8 cellular contexts compared by ENCODE assay signal in genomic region chr4:52713456-52713937, GRCh38. TPM values are rescaled to one million over a fixed set of nuclear protein-coding genes. Genes with fewer than 3 reads are reported as not detected.
A peak's percentile ranks its signal among the peaks of the same experiment; 100 is the strongest.
DNase-seq lines count a peak whose midpoint lies in the region; ATAC-seq, FAIRE-seq and TF ChIP-seq lines count a peak whose summit lies in the region.

No MANE protein-coding gene starts in this region.

- H3K4me3 ChIP-seq in stomach (peak overlapping the region; percentile 71 to 96 (median 84)), small intestine (ENCODE audit: low read depth in 1 of 2, low read length in 2 of 2) (peak overlapping the region in 1 of 2 donors; percentile 82)

- no peaks in the 10 kb centered on the region for H3K9me3 ChIP-seq in stomach
- no peaks in the 10 kb centered on the region for H3K9me3 ChIP-seq in small intestine (ENCODE audit: control insufficient read depth, low read depth)

- H3K27ac ChIP-seq in stomach (peak overlapping the region; percentile 33 to 99 (median 98)), small intestine (ENCODE audit: low read depth in 1 of 2, low read length in 1 of 2) (no peak overlapping the region)

- H3K36me3 ChIP-seq in stomach (peaks cover 0 to 39% (median 26%) of the 10 kb centered on the region in 4 donors), small intestine (ENCODE audit: control insufficient read depth in 2 of 2, insufficient read depth in 2 of 2, low read length in 2 of 2) (peaks cover 0 to 1% of the 10 kb centered on the region in 2 donors)

- no peaks in the 10 kb centered on the region for H3K9me3 Mint-ChIP-seq in activated CD4-positive, alpha-beta memory T cell treated with anti-CD3 and anti-CD28 coated beads for 36 hours

- ATAC-seq in left ventricle myocardium superior, result peak; percentile 13

- H3K27me3 Mint-ChIP-seq in activated CD4-positive, alpha-beta memory T cell treated with anti-CD3 and anti-CD28 coated beads for 36 hours, result no peaks in the 10 kb centered on the region

- 44 to 53% (median 48%) methylated on average over 12 of the region's 12 CpGs for WGBS in stomach, 5 donors
- 36 to 53% (median 39%) methylated on average over 12 of the region's 12 CpGs for WGBS in small intestine, 3 donors

- H3K4me3 Mint-ChIP-seq in activated CD4-positive, alpha-beta memory T cell treated with anti-CD3 and anti-CD28 coated beads for 36 hours, result peak overlapping the region; percentile 95

- H3K4me1 ChIP-seq in stomach (peaks cover 23 to 45% (median 37%) of the 10 kb centered on the region in 4 donors), small intestine (ENCODE audit: control insufficient read depth in 2 of 2, insufficient read depth in 1 of 2, low read depth in 1 of 2, low read length in 1 of 2) (peaks cover 3 to 11% of the 10 kb centered on the region in 2 donors)

- H3K4me1 Mint-ChIP-seq in activated CD4-positive, alpha-beta memory T cell treated with anti-CD3 and anti-CD28 coated beads for 36 hours (ENCODE audit: low read depth), result peaks cover 54% of the 10 kb centered on the region

- intact Hi-C loops in activated CD4-positive, alpha-beta memory T cell treated with anti-CD3 and anti-CD28 coated beads for 36 hours (cut with micrococcal nuclease), result loop anchor here (2.0 to 5.0 kb wide), 6 partner anchors 125 to 1349 kb away; partner anchors contain the start of genes CHIC2 and RASL11B
- intact Hi-C loops in left ventricle myocardium superior (cut with micrococcal nuclease), result loop anchor here (10.0 kb wide), 1 partner anchor 271 kb away; no protein-coding TSS in a partner anchor
- intact Hi-C loops in stomach (cut with DNase I; ENCODE audit: low total_unique reads), result loop anchor here (10.0 kb wide), 1 partner anchor 49 kb away; no protein-coding TSS in a partner anchor

- POLR2A ChIA-PET in activated CD4-positive, alpha-beta memory T cell treated with anti-CD3 and anti-CD28 coated beads for 36 hours (lab: Charles Lee), result interaction anchor here (0.7 to 2.5 kb wide), 5 partner anchors 8 to 168 kb away, joined by 3 to 40 read pairs (median 13); partner anchors contain the start of gene USP46

- TF ChIP-seq POLR2A in stomach (IDR thresholded peaks at IDR 0.05), result no peak

- no peak for TF ChIP-seq EP300 in stomach (IDR thresholded peaks at IDR 0.05)

- FAIRE-seq in small intestine (lab: Jason Lieb, UNC), result no peak

- peak overlapping the region; percentile 97 for H3K27ac Mint-ChIP-seq in activated CD4-positive, alpha-beta memory T cell treated with anti-CD3 and anti-CD28 coated beads for 36 hours

- no peak for TF ChIP-seq CTCF in stomach (IDR thresholded peaks at IDR 0.05)

- DNase-seq in DMS53 (lab: John Stamatoyannopoulos, UW) (peak; percentile 27), DMS53 treated with DMSO at 0.1 percent for 48 hours (lab: John Stamatoyannopoulos, UW; ENCODE audit: unreplicated experiment) (no peak), left ventricle myocardium superior (no peak), stomach (no peak), kidney glomerular epithelial cell (lab: John Stamatoyannopoulos, UW) (no peak), small intestine (no peak), hippocampal formation (lab: John Stamatoyannopoulos, UW) (no peak)
- no peak for DNase-seq in activated CD4-positive, alpha-beta memory T cell treated with anti-CD3 and anti-CD28 coated beads for 36 hours

- CTCF ChIA-PET in activated CD4-positive, alpha-beta memory T cell treated with anti-CD3 and anti-CD28 coated beads for 36 hours (lab: Charles Lee), result interaction anchor here (2.3 to 3.9 kb wide), 5 partner anchors 9 to 269 kb away, joined by 7 to 19 read pairs (median 13); partner anchors contain the start of gene USP46

- H3K27me3 ChIP-seq in stomach, result no peaks in the 10 kb centered on the region
- H3K27me3 ChIP-seq in small intestine (ENCODE audit: control insufficient read depth in 2 of 2, insufficient read depth in 2 of 2, low read length in 2 of 2), result no peaks in the 10 kb centered on the region

- peaks cover 47% of the 10 kb centered on the region for H3K36me3 Mint-ChIP-seq in activated CD4-positive, alpha-beta memory T cell treated with anti-CD3 and anti-CD28 coated beads for 36 hours

RNA-seq across cellular contexts. Expression of gene ERVMER34-1, which starts 37.7 kb away (rescaled TPM):
- under 1 TPM; 0.07 to 0.17 TPM for total RNA-seq in activated CD4-positive, alpha-beta memory T cell treated with anti-CD3 and anti-CD28 coated beads for 36 hours
- total RNA-seq in left ventricle myocardium superior, result 7.2 TPM
- 1 to 10 TPM in 1 of 5 donors, under 1 TPM in 1, not detected in 3; 0.37 to 3.0 TPM for total RNA-seq in stomach
- polyA plus RNA-seq in stomach, result under 1 TPM in 2 of 3 donors, not detected in 1; 0.30 to 0.62 TPM
- under 1 TPM in 2 of 3 donors, not detected in 1; 0.27 to 0.37 TPM for polyA plus RNA-seq in small intestine

RNA-seq across cellular contexts. Expression of gene USP46, which starts 54.4 kb away (rescaled TPM):
- total RNA-seq in activated CD4-positive, alpha-beta memory T cell treated with anti-CD3 and anti-CD28 coated beads for 36 hours, result 1 to 10 TPM; 6.2 to 7.0 TPM
- 61.1 TPM for total RNA-seq in left ventricle myocardium superior
- total RNA-seq in stomach, result 10 to 100 TPM in 3 of 5 donors, 1 to 10 TPM in 2; 2.7 to 36.5 (median 24.8) TPM
- polyA plus RNA-seq in stomach, result 1 to 10 TPM; 3.2 to 6.4 (median 5.8) TPM
- 1 to 10 TPM; 2.2 to 4.2 (median 3.1) TPM for polyA plus RNA-seq in small intestine

Comparison
In these comparisons a context has a peak if more than half of its experiments do, and no peak if none do; other contexts are left out.
1. H3K27ac ChIP-seq: peak in stomach (5 of 5); none in small intestine (0 of 2).